Comparison of ENCODE assay signal across 1 cellular context in genomic region chr15:38860253-38860652, GRCh38.
TF ChIP-seq lines count a peak whose summit lies in the region.

No MANE protein-coding gene starts in this region.

TF ChIP-seq in IMR-90, 13 proteins besides CTCF, POLR2A, EP300 and RAD21:
- TF ChIP-seq USF2 (IDR thresholded peaks at IDR 0.05; ENCODE audit: low read depth, low read length) (no peak), CEBPB (IDR thresholded peaks at IDR 0.05; ENCODE audit: low read depth, low read length) (peak; percentile 34; the same call in 1 of the 2 replicates), MAZ (IDR thresholded peaks at IDR 0.05; ENCODE audit: borderline replicate concordance, low read depth, low read length) (no peak), FOS (IDR thresholded peaks at IDR 0.05; ENCODE audit: low read depth, low read length) (no peak), RCOR1 (IDR thresholded peaks at IDR 0.05; ENCODE audit: insufficient replicate concordance, low read length) (no peak), CHD1 (IDR thresholded peaks at IDR 0.05; ENCODE audit: low read depth, low read length) (no peak), NFE2L2 (IDR thresholded peaks at IDR 0.05; ENCODE audit: low read depth, low read length) (no peak), ELK1 (IDR thresholded peaks at IDR 0.05; ENCODE audit: borderline replicate concordance, low read depth, low read length) (no peak)
